In genomic region chr2:60832621-60833020, GRCh38 we compare ENCODE assay signal across 20 cellular contexts. TPM values are rescaled to one million over a fixed set of nuclear protein-coding genes. Genes with fewer than 3 reads are reported as not detected.
DNase-seq lines count a peak whose midpoint lies in the region; ATAC-seq and TF ChIP-seq lines count a peak whose summit lies in the region.
"Had no signal": no experiment of that assay in that cellular context is flagged by ENCODE, and none has a peak within 500 bp of the region (broad histone marks: within the 10 kb centered on the region; RNA-seq: fewer than 3 reads in every experiment).

No MANE protein-coding gene starts in this region.

- no peak for TF ChIP-seq CTCF in activated CD8-positive, alpha-beta T cell treated with anti-CD3 and anti-CD28 coated beads for 36 hours (IDR thresholded peaks at IDR 0.05)
- TF ChIP-seq CTCF in DOHH2 (IDR thresholded peaks at IDR 0.05; ENCODE audit: low read depth, low read length, poor library complexity, severe bottlenecking) = no peak
- TF ChIP-seq CTCF in OCI-LY1 (IDR thresholded peaks at IDR 0.05; ENCODE audit: low read length) = no peak
- no peak for TF ChIP-seq CTCF in ascending aorta (IDR thresholded peaks at IDR 0.05)

- H3K27ac Mint-ChIP-seq in activated CD8-positive, alpha-beta T cell treated with anti-CD3 and anti-CD28 coated beads for 36 hours = peak overlapping the region; percentile 72
- H3K27ac Mint-ChIP-seq in activated CD8-positive, alpha-beta T cell treated with anti-CD3 and anti-CD28 coated beads, Interleukin-2, amount 10 ng/mL, durations not matched to agents 7 days and 5 days = no peak overlapping the region
- H3K27ac Mint-ChIP-seq in memory B cell = peak overlapping the region; percentile 94

- H4K20me1 ChIP-seq in DOHH2 (ENCODE audit: control insufficient read depth, insufficient read depth, low read depth, low read length) = no peaks in the 10 kb centered on the region
- H4K20me1 ChIP-seq in OCI-LY1 (ENCODE audit: insufficient read depth, low read length) = no peaks in the 10 kb centered on the region

- CTCF ChIA-PET in activated CD8-positive, alpha-beta T cell treated with anti-CD3 and anti-CD28 coated beads for 36 hours (lab: Charles Lee) = interaction anchor here (1.1 to 3.0 kb wide), 7 partner anchors 11 to 165 kb away, joined by 3 to 11 read pairs (median 4); partner anchors contain the start of gene REL
- CTCF ChIA-PET in activated CD8-positive, alpha-beta T cell treated with anti-CD3 and anti-CD28 coated beads, Interleukin-2, amount 10 ng/mL, durations not matched to agents 7 days and 5 days (lab: Charles Lee) = interaction anchor here (1.1 kb wide), 1 partner anchor 13 kb away, joined by 3 read pairs; no protein-coding TSS in a partner anchor

- H3K4me3 Mint-ChIP-seq in activated CD8-positive, alpha-beta T cell treated with anti-CD3 and anti-CD28 coated beads for 36 hours = no peak overlapping the region
- H3K4me3 Mint-ChIP-seq in activated CD8-positive, alpha-beta T cell treated with anti-CD3 and anti-CD28 coated beads, Interleukin-2, amount 10 ng/mL, durations not matched to agents 7 days and 5 days = no peak overlapping the region
- H3K4me3 Mint-ChIP-seq in memory B cell = no peak overlapping the region

- H3F3A ChIP-seq in DOHH2 (ENCODE audit: control insufficient read depth, insufficient read depth) = peaks cover 2% of the 10 kb centered on the region; the same call in 1 of the 2 replicates
- no peaks in the 10 kb centered on the region for H3F3A ChIP-seq in OCI-LY1 (ENCODE audit: insufficient read depth, low read length)

- H3K9me2 ChIP-seq in DOHH2 (replicated peaks; ENCODE audit: control insufficient read depth, low read length) (no peaks in the 10 kb centered on the region), OCI-LY1 (ENCODE audit: low read depth, low read length) (no peaks in the 10 kb centered on the region)

- H3K79me2 ChIP-seq in DOHH2 (ENCODE audit: control insufficient read depth, low read length) (no peaks in the 10 kb centered on the region), OCI-LY1 (ENCODE audit: insufficient read depth, low read length) (no peaks in the 10 kb centered on the region)

- no peak overlapping the region for H3K9ac ChIP-seq in OCI-LY1 (ENCODE audit: low read length)

- H3K27ac ChIP-seq in DOHH2 (ENCODE audit: low read depth, low read length) = 0 out of 2 replicates have a peak overlapping the region, but pooled peaks have one; percentile 44
- peak overlapping the region; percentile 38 for H3K27ac ChIP-seq in OCI-LY1 (ENCODE audit: low read depth, low read length, poor library complexity, severe bottlenecking)
- no peak overlapping the region for H3K27ac ChIP-seq in ascending aorta
- H3K27ac ChIP-seq: A549, Peyer's patch had no signal

- peak; percentile 83 for ATAC-seq in activated CD8-positive, alpha-beta T cell treated with anti-CD3 and anti-CD28 coated beads for 36 hours
- ATAC-seq in activated CD8-positive, alpha-beta T cell treated with anti-CD3 and anti-CD28 coated beads, Interleukin-2, amount 10 ng/mL, durations not matched to agents 7 days and 5 days = no peak
- no peak for ATAC-seq in memory B cell (ENCODE audit: low read depth)
- ATAC-seq: A549 had no signal

- H3K27me3 ChIP-seq in DOHH2 (ENCODE audit: control insufficient read depth, low read length) = no peaks in the 10 kb centered on the region
- no peaks in the 10 kb centered on the region for H3K27me3 ChIP-seq in OCI-LY1 (ENCODE audit: insufficient read depth, low read length)
- no peaks in the 10 kb centered on the region for H3K27me3 ChIP-seq in ascending aorta
- H3K27me3 ChIP-seq: Peyer's patch had no signal

- intact Hi-C loops in activated CD8-positive, alpha-beta T cell treated with anti-CD3 and anti-CD28 coated beads for 36 hours (cut with micrococcal nuclease) = loop anchor here (5.0 kb wide), 1 partner anchor 40 kb away; no protein-coding TSS in a partner anchor
- intact Hi-C loops in ascending aorta (cut with DNase I) = no loop called here

- no peak overlapping the region for H2AFZ ChIP-seq in OCI-LY1 (ENCODE audit: low read length)

- DNase-seq in activated CD8-positive, alpha-beta T cell treated with anti-CD3 and anti-CD28 coated beads for 36 hours = no peak
- DNase-seq in activated CD8-positive, alpha-beta T cell treated with anti-CD3 and anti-CD28 coated beads, Interleukin-2, amount 10 ng/mL, durations not matched to agents 7 days and 5 days = no peak
- DNase-seq in memory B cell (ENCODE audit: low spot score in 2 of 2) = no peak
- no peak for DNase-seq in ascending aorta (ENCODE audit: low spot score in 2 of 2)
- DNase-seq in NCI-H446 (lab: John Stamatoyannopoulos, UW) = no peak
- DNase-seq in NCI-H510A treated with DMSO at 0.1 percent for 48 hours (lab: John Stamatoyannopoulos, UW) = no peak
- DNase-seq: C1 segment of cervical spinal cord, DMS 273 treated with DMSO at 0.1 percent for 48 hours, GF-D8, H7, NCI-H1048, NCI-H1436 treated with DMSO at 0.1 percent for 48 hours, NCI-H2029 treated with DMSO at 0.1 percent for 48 hours, NCI-H510A, NCI-H82, Peyer's patch, Right ventricle myocardium superior had no signal

- no peaks in the 10 kb centered on the region for H3K36me3 Mint-ChIP-seq in activated CD8-positive, alpha-beta T cell treated with anti-CD3 and anti-CD28 coated beads for 36 hours (ENCODE audit: low read depth)
- no peaks in the 10 kb centered on the region for H3K36me3 Mint-ChIP-seq in activated CD8-positive, alpha-beta T cell treated with anti-CD3 and anti-CD28 coated beads, Interleukin-2, amount 10 ng/mL, durations not matched to agents 7 days and 5 days (ENCODE audit: low read depth)
- H3K36me3 Mint-ChIP-seq in memory B cell = peaks cover 4% of the 10 kb centered on the region

- H3K9me3 ChIP-seq in DOHH2 (ENCODE audit: control insufficient read depth, insufficient read depth, low read length) (no peaks in the 10 kb centered on the region), OCI-LY1 (ENCODE audit: low read length) (no peaks in the 10 kb centered on the region), ascending aorta (no peaks in the 10 kb centered on the region)
- H3K9me3 ChIP-seq: A549, Peyer's patch had no signal

- peak overlapping the region; percentile 57; the same call in 1 of the 2 replicates for H3K4me2 ChIP-seq in DOHH2 (ENCODE audit: low read length)
- no peak overlapping the region for H3K4me2 ChIP-seq in OCI-LY1 (ENCODE audit: low read length)
- H3K4me2 ChIP-seq: A549 had no signal

- POLR2A ChIA-PET in activated CD8-positive, alpha-beta T cell treated with anti-CD3 and anti-CD28 coated beads for 36 hours (lab: Charles Lee) = interaction anchor here (0.6 to 2.8 kb wide), 4 partner anchors 12 to 75 kb away, joined by 3 to 17 read pairs (median 8); partner anchors contain the start of gene REL
- POLR2A ChIA-PET in activated CD8-positive, alpha-beta T cell treated with anti-CD3 and anti-CD28 coated beads, Interleukin-2, amount 10 ng/mL, durations not matched to agents 7 days and 5 days (lab: Charles Lee) = no interaction called here

- no peaks in the 10 kb centered on the region for H3K9me3 Mint-ChIP-seq in activated CD8-positive, alpha-beta T cell treated with anti-CD3 and anti-CD28 coated beads for 36 hours
- no peaks in the 10 kb centered on the region for H3K9me3 Mint-ChIP-seq in activated CD8-positive, alpha-beta T cell treated with anti-CD3 and anti-CD28 coated beads, Interleukin-2, amount 10 ng/mL, durations not matched to agents 7 days and 5 days (ENCODE audit: insufficient read depth)
- H3K9me3 Mint-ChIP-seq in memory B cell = no peaks in the 10 kb centered on the region

- no peak overlapping the region for H3K4me3 ChIP-seq in DOHH2 (ENCODE audit: low read length)
- H3K4me3 ChIP-seq in OCI-LY1 (ENCODE audit: low read depth, low read length, poor library complexity, severe bottlenecking) = no peak overlapping the region
- no peak overlapping the region for H3K4me3 ChIP-seq in ascending aorta
- H3K4me3 ChIP-seq: A549, Peyer's patch had no signal

- H3K4me1 Mint-ChIP-seq in activated CD8-positive, alpha-beta T cell treated with anti-CD3 and anti-CD28 coated beads for 36 hours (ENCODE audit: low read depth) = peaks cover 41% of the 10 kb centered on the region
- no peaks in the 10 kb centered on the region for H3K4me1 Mint-ChIP-seq in activated CD8-positive, alpha-beta T cell treated with anti-CD3 and anti-CD28 coated beads, Interleukin-2, amount 10 ng/mL, durations not matched to agents 7 days and 5 days (ENCODE audit: low read depth)
- H3K4me1 Mint-ChIP-seq in memory B cell = peaks cover 39% of the 10 kb centered on the region

- no peaks in the 10 kb centered on the region for H3K27me3 Mint-ChIP-seq in activated CD8-positive, alpha-beta T cell treated with anti-CD3 and anti-CD28 coated beads for 36 hours
- peaks cover 3% of the 10 kb centered on the region for H3K27me3 Mint-ChIP-seq in activated CD8-positive, alpha-beta T cell treated with anti-CD3 and anti-CD28 coated beads, Interleukin-2, amount 10 ng/mL, durations not matched to agents 7 days and 5 days (ENCODE audit: low read depth)
- no peaks in the 10 kb centered on the region for H3K27me3 Mint-ChIP-seq in memory B cell

- H3K4me1 ChIP-seq in DOHH2 (ENCODE audit: control insufficient read depth, low read length) (peaks cover 53% of the 10 kb centered on the region), OCI-LY1 (ENCODE audit: insufficient read depth, low read length, severe bottlenecking) (peaks cover 36% of the 10 kb centered on the region), ascending aorta (no peaks in the 10 kb centered on the region)
- H3K4me1 ChIP-seq: A549, Peyer's patch had no signal

- no peaks in the 10 kb centered on the region for H3K36me3 ChIP-seq in DOHH2 (ENCODE audit: control insufficient read depth, low read length)
- no peaks in the 10 kb centered on the region for H3K36me3 ChIP-seq in OCI-LY1 (ENCODE audit: insufficient read depth, low read length)
- H3K36me3 ChIP-seq in ascending aorta = no peaks in the 10 kb centered on the region
- H3K36me3 ChIP-seq: Peyer's patch had no signal

RNA-seq across cellular contexts. Expression of gene REL, which starts 48.8 kb away (rescaled TPM):
- total RNA-seq in activated CD8-positive, alpha-beta T cell treated with anti-CD3 and anti-CD28 coated beads for 36 hours = 10 to 100 TPM; 84.7 to 85.3 TPM
- total RNA-seq in activated CD8-positive, alpha-beta T cell treated with anti-CD3 and anti-CD28 coated beads, Interleukin-2, amount 10 ng/mL, durations not matched to agents 7 days and 5 days = 10 to 100 TPM; 20.1 to 21.6 TPM
- 5.3 TPM for total RNA-seq in ascending aorta

Comparison
In these comparisons a context has a peak if more than half of its experiments do, and no peak if none do; other contexts are left out.
1. H3K27ac ChIP-seq: peak in DOHH2 (single experiment) and OCI-LY1 (single experiment); none in ascending aorta (0 of 2).